ENCODE assay signal across 8 cellular contexts in the genomic region with DNA sequence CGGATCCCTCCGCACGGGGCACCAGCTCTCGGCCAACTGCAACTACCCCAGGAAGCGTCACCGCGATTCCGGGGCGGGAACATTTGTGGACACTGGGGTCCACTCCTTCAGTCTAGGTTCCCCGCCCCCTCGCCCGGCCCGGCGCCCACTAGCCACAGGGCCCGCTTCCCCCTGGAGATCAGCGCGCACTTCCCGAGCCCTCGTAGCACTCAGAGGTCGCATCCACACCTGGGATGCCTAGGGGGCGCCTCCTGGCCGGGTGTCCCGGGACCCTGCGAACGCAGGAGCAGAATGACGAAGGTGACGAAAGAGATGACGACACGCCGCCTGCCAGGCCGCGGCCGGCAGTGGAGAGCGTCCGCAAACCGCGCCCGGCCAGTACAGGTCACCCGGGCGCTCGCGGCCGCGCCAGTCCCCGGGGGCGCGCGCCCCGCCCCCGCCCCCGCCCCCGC. TPM values are rescaled to one million over a fixed set of nuclear protein-coding genes. Genes with fewer than 3 reads are reported as not detected.
DNase-seq lines count a peak whose midpoint lies in the region; ATAC-seq and TF ChIP-seq lines count a peak whose summit lies in the region.

No MANE protein-coding gene starts in this region.

- peak overlapping the region; percentile 78 for H3K4me3 ChIP-seq in thymus (ENCODE audit: low read length)

- DNase-seq in DMS53 (lab: John Stamatoyannopoulos, UW), result peak; percentile 91
- peak in 66 of 76 experiments; percentile 20 to 90 (median 62) for DNase-seq in HUDEP-2 (lab: John Stamatoyannopoulos, UW; ENCODE audit: unreplicated experiment in 76 of 76)
- DNase-seq in SK-N-DZ (ENCODE audit: low spot score), result peak; percentile 81
- DNase-seq in activated naive CD4-positive, alpha-beta T cell treated with anti-CD3 and anti-CD28 coated beads, Interleukin-2, amount 50 U/mL, for 72 hours (ENCODE audit: low spot score in 2 of 2), result peak; percentile 78 to 81
- DNase-seq in head of caudate nucleus, result peak; percentile 46 to 86 (median 74)
- peak; percentile 92 for DNase-seq in osteocyte (ENCODE audit: extremely low spot score, unreplicated experiment)

- peak overlapping the region; percentile 96 for H3K4me3 Mint-ChIP-seq in osteocyte (ENCODE audit: unreplicated experiment)

- H3K27ac Mint-ChIP-seq in activated naive CD4-positive, alpha-beta T cell treated with anti-CD3 and anti-CD28 coated beads, Interleukin-2, amount 50 U/mL, for 72 hours, result peak overlapping the region; percentile 98
- H3K27ac Mint-ChIP-seq in osteocyte (ENCODE audit: unreplicated experiment), result peak overlapping the region; percentile 97

- H3K27me3 ChIP-seq in thymus (ENCODE audit: control insufficient read depth, insufficient read depth), result no peaks in the 10 kb centered on the region

- H3K4me1 Mint-ChIP-seq in osteocyte (ENCODE audit: unreplicated experiment), result peaks cover 51% of the 10 kb centered on the region

- H3K27me3 Mint-ChIP-seq in osteocyte (ENCODE audit: unreplicated experiment), result no peaks in the 10 kb centered on the region

- H3K36me3 ChIP-seq in thymus (ENCODE audit: control insufficient read depth, insufficient read depth), result no peaks in the 10 kb centered on the region

- H3K36me3 Mint-ChIP-seq in activated naive CD4-positive, alpha-beta T cell treated with anti-CD3 and anti-CD28 coated beads, Interleukin-2, amount 50 U/mL, for 72 hours, result peaks cover 7 to 25% of the 10 kb centered on the region in 2 donors
- no peaks in the 10 kb centered on the region for H3K36me3 Mint-ChIP-seq in osteocyte (ENCODE audit: unreplicated experiment)

- H3K9me3 ChIP-seq in thymus (ENCODE audit: control insufficient read depth), result no peaks in the 10 kb centered on the region

- H3K27ac ChIP-seq in thymus (ENCODE audit: low read depth), result peak overlapping the region; percentile 88

- intact Hi-C loops in head of caudate nucleus (cut with DNase I), result loop anchor here (2.0 kb wide), 1 partner anchor 114 kb away; no protein-coding TSS in a partner anchor

- peak; percentile 65 for ATAC-seq in GM21423 (IDR thresholded peaks at IDR 0.05; ENCODE audit: unreplicated experiment)
- ATAC-seq in activated naive CD4-positive, alpha-beta T cell treated with anti-CD3 and anti-CD28 coated beads, Interleukin-2, amount 50 U/mL, for 72 hours, result peak; percentile 77 to 81

- peak; percentile 37 for TF ChIP-seq CTCF in osteocyte (IDR thresholded peaks at IDR 0.05)

- H3K9me3 Mint-ChIP-seq in activated naive CD4-positive, alpha-beta T cell treated with anti-CD3 and anti-CD28 coated beads, Interleukin-2, amount 50 U/mL, for 72 hours, result peaks cover 0 to 9% of the 10 kb centered on the region in 2 donors
- no peaks in the 10 kb centered on the region for H3K9me3 Mint-ChIP-seq in osteocyte (ENCODE audit: unreplicated experiment)

- under 1% methylated on average over 52 of the region's 52 CpGs for WGBS in thymus

- no peaks in the 10 kb centered on the region for H3K4me1 ChIP-seq in thymus (ENCODE audit: control insufficient read depth, insufficient read depth, low read length)

RNA-seq across cellular contexts. Expression of a gene that starts 0.3 kb away (rescaled TPM):
- 25.9 and 29.2 TPM in 2 replicates for polyA plus RNA-seq in SK-N-DZ (2014; cell fraction: cytosol; rRNA removed)
- polyA plus RNA-seq in SK-N-DZ (2014; cell fraction: nucleus; rRNA removed), result 29.4 and 37.4 TPM in 2 replicates
- total RNA-seq in activated naive CD4-positive, alpha-beta T cell treated with anti-CD3 and anti-CD28 coated beads, Interleukin-2, amount 50 U/mL, for 72 hours, result 10 to 100 TPM; 15.5 to 34.8 TPM
- total RNA-seq in osteocyte, result 40.2 and 40.5 TPM in 2 replicates
- polyA plus RNA-seq in thymus, result 16.5 TPM

Comparison
In these comparisons a context has a peak if more than half of its experiments do, and no peak if none do; other contexts are left out.
1. Peak in every context shown above with its lines: DNase-seq, ATAC-seq, H3K4me3 ChIP-seq and H3K27ac ChIP-seq.